9 cellular contexts compared by ENCODE assay signal in genomic region chr16:53099318-53100130, GRCh38. TPM values are rescaled to one million over a fixed set of nuclear protein-coding genes. Genes with fewer than 3 reads are reported as not detected.
A peak's percentile ranks its signal among the peaks of the same experiment; 100 is the strongest.
DNase-seq lines count a peak whose midpoint lies in the region; ATAC-seq, FAIRE-seq and TF ChIP-seq lines count a peak whose summit lies in the region.
"Had no signal": no experiment of that assay in that cellular context is flagged by ENCODE, and none has a peak within 500 bp of the region (broad histone marks: within the 10 kb centered on the region; RNA-seq: fewer than 3 reads in every experiment).

No MANE protein-coding gene starts in this region.

- TF ChIP-seq CTCF in 22Rv1 (IDR thresholded peaks at IDR 0.05) (no peak), activated B cell treated with CpG ODN at 0.5 μM for 24 hours (IDR thresholded peaks at IDR 0.05) (no peak), keratinocyte (optimal IDR thresholded peaks at IDR 0.05 in 1 of 3, IDR thresholded peaks at IDR 0.05 in 1 of 3, conservative IDR thresholded peaks at IDR 0.05 in 1 of 3; ENCODE audit: extremely low read depth in 1 of 3, insufficient read depth in 2 of 3, low read length in 3 of 3) (peak in 1 of 3 experiments; percentile 21)

- H2AFZ ChIP-seq in keratinocyte (ENCODE audit: control insufficient read depth, low read length): peak overlapping the region; percentile 57

- peak overlapping the region; percentile 88 for H3K4me2 ChIP-seq in keratinocyte (ENCODE audit: control insufficient read depth, extremely low read depth, insufficient read depth, low read depth, low read length)

- peaks cover 0 to 4% of the 10 kb centered on the region in 2 experiments for H3K36me3 ChIP-seq in keratinocyte (ENCODE audit: control insufficient read depth in 2 of 2, extremely low read depth in 1 of 2, insufficient read depth in 2 of 2, low read length in 2 of 2)

- H3K79me2 ChIP-seq in keratinocyte (ENCODE audit: control insufficient read depth, insufficient read depth, low read length): peaks cover 22% of the 10 kb centered on the region

- no peaks in the 10 kb centered on the region for H3K27me3 Mint-ChIP-seq in activated B cell treated with CpG ODN at 0.5 μM for 24 hours

- DNase-seq in NCI-H2171 (lab: John Stamatoyannopoulos, UW) (peak; percentile 97), activated B cell treated with CpG ODN at 0.5 μM for 24 hours (peak; percentile 43), cerebellum (ENCODE audit: low spot score) (peak; percentile 75), keratinocyte (ENCODE audit: low read depth, low spot score) (peak; percentile 90)
- DNase-seq in stimulated activated CD4-positive, alpha-beta T cell treated with anti-CD3 and anti-CD28 coated beads, Interleukin-12 subunit alpha, Interleukin-12 subunit beta, amount 100 ng/mL, for 4 hours: peak; percentile 40

- H4K20me1 ChIP-seq in keratinocyte (ENCODE audit: control insufficient read depth, extremely low read depth, insufficient read depth, low read length): no peaks in the 10 kb centered on the region

- H3K27ac ChIP-seq in 22Rv1: peak overlapping the region; percentile 94
- peak overlapping the region; percentile 96 for H3K27ac ChIP-seq in keratinocyte (ENCODE audit: control insufficient read depth, insufficient read depth, low read length)

- H3K4me3 ChIP-seq in keratinocyte (ENCODE audit: control insufficient read depth in 2 of 3, extremely low read depth in 1 of 3, insufficient read depth in 2 of 3, low read depth in 1 of 3, low read length in 3 of 3): peak overlapping the region; percentile 21 to 37 (median 35)

- dilution Hi-C loops in keratinocyte (cut with MboI; ENCODE audit: extremely low pct_ligation_motif_present, low sequenced_read_pairs): no loop called here

- intact Hi-C loops in activated B cell treated with CpG ODN at 0.5 μM for 24 hours (cut with micrococcal nuclease): loop anchor here (1.0 to 2.0 kb wide), 4 partner anchors 15 to 44 kb away; no protein-coding TSS in a partner anchor

- H3K27me3 ChIP-seq in keratinocyte (ENCODE audit: control insufficient read depth, extremely low read depth, insufficient read depth, low read length): no peaks in the 10 kb centered on the region

- H3K4me3 Mint-ChIP-seq in activated B cell treated with CpG ODN at 0.5 μM for 24 hours: peak overlapping the region; percentile 83

- peak overlapping the region; percentile 93 for H3K27ac Mint-ChIP-seq in activated B cell treated with CpG ODN at 0.5 μM for 24 hours

- CTCF ChIA-PET in activated B cell treated with CpG ODN at 0.5 μM for 24 hours (lab: Charles Lee): interaction anchor here (0.7 to 5.1 kb wide), 8 partner anchors 10 to 45 kb away, joined by 3 to 45 read pairs (median 4); partner anchors contain the start of gene CHD9

- H3K36me3 Mint-ChIP-seq in activated B cell treated with CpG ODN at 0.5 μM for 24 hours (ENCODE audit: low read depth): peaks cover 2% of the 10 kb centered on the region

- peaks cover 23% of the 10 kb centered on the region for H3K4me1 ChIP-seq in keratinocyte (ENCODE audit: control insufficient read depth, extremely low read depth, insufficient read depth, low read length)

- peak; percentile 69 for FAIRE-seq in keratinocyte (lab: Jason Lieb, UNC)
- FAIRE-seq: G401.6 had no signal

- no peaks in the 10 kb centered on the region for H3K9me3 ChIP-seq in keratinocyte (ENCODE audit: control insufficient read depth, low read depth, low read length)

- peak overlapping the region; percentile 77 for H3K9ac ChIP-seq in keratinocyte (ENCODE audit: control insufficient read depth, extremely low read depth, insufficient read depth, low read length)

- no peaks in the 10 kb centered on the region for H3K9me3 Mint-ChIP-seq in activated B cell treated with CpG ODN at 0.5 μM for 24 hours

- ATAC-seq in GM18861 (IDR thresholded peaks at IDR 0.05; ENCODE audit: unreplicated experiment): peak; percentile 27
- ATAC-seq in HG03095 (IDR thresholded peaks at IDR 0.05; ENCODE audit: unreplicated experiment): peak; percentile 45
- ATAC-seq in activated B cell treated with CpG ODN at 0.5 μM for 24 hours (ENCODE audit: low read depth): peak; percentile 43

- H3K4me1 Mint-ChIP-seq in activated B cell treated with CpG ODN at 0.5 μM for 24 hours: peaks cover 69% of the 10 kb centered on the region

- no peaks in the 10 kb centered on the region for H3K9me1 ChIP-seq in keratinocyte (ENCODE audit: control insufficient read depth, extremely low read depth, insufficient read depth, low read length)

- POLR2A ChIA-PET in activated B cell treated with CpG ODN at 0.5 μM for 24 hours (lab: Charles Lee): interaction anchor here (0.8 to 3.4 kb wide), 17 partner anchors 9 to 335 kb away, joined by 3 to 30 read pairs (median 4); partner anchors contain the start of genes CHD9 and RBL2

RNA-seq across cellular contexts. Expression of gene CHD9, which starts 44.7 kb away (rescaled TPM):
- total RNA-seq in activated B cell treated with CpG ODN at 0.5 μM for 24 hours (65.0 and 67.4 TPM in 2 replicates), cerebellum (185 TPM)
- polyA plus RNA-seq in keratinocyte: 18.5 to 32.8 TPM (median 24.7 TPM) in 3 replicates
- polyA plus RNA-seq in keratinocyte (2011; ENCODE audit: low read depth): 66.4 TPM
- polyA plus RNA-seq in keratinocyte (2011; cell fraction: cytosol; rRNA removed): 7.3 and 17.0 TPM in 2 replicates
- 40.9 and 55.0 TPM in 2 replicates for polyA plus RNA-seq in keratinocyte (2011; cell fraction: nucleus; rRNA removed)
- polyA plus RNA-seq in keratinocyte (2012; ENCODE audit: low replicate concordance): 13.0 and 14.7 TPM in 2 replicates
- polyA minus RNA-seq in keratinocyte: 10.3 to 146 TPM (median 105 TPM) in 3 replicates
- 11.5 TPM for polyA minus RNA-seq in keratinocyte (2011; cell fraction: cytosol; rRNA and poly(A)+ RNA removed)
- polyA minus RNA-seq in keratinocyte (2011; cell fraction: nucleus; rRNA and poly(A)+ RNA removed): 64.3 and 116 TPM in 2 replicates

RNA-seq across cellular contexts. Expression of gene CHD9NB, which starts 46.8 kb away (rescaled TPM):
- total RNA-seq in activated B cell treated with CpG ODN at 0.5 μM for 24 hours: not detected in 2 replicates
- 0.73 TPM for total RNA-seq in cerebellum
- polyA plus RNA-seq in keratinocyte: 0.53 to 0.89 TPM (median 0.64 TPM) in 3 replicates
- polyA plus RNA-seq in keratinocyte (2011; ENCODE audit: low read depth): 0.21 TPM
- polyA plus RNA-seq in keratinocyte (2011; cell fraction: cytosol; rRNA removed): 0.75 and 0.82 TPM in 2 replicates
- 2.1 TPM in 2 replicates for polyA plus RNA-seq in keratinocyte (2011; cell fraction: nucleus; rRNA removed)
- polyA plus RNA-seq in keratinocyte (2012; ENCODE audit: low replicate concordance): 0.79 and 1.3 TPM in 2 replicates
- 0.73 to 1.8 TPM (median 1.1 TPM) in 3 replicates for polyA minus RNA-seq in keratinocyte
- not detected for polyA minus RNA-seq in keratinocyte (2011; cell fraction: cytosol; rRNA and poly(A)+ RNA removed)
- polyA minus RNA-seq in keratinocyte (2011; cell fraction: nucleus; rRNA and poly(A)+ RNA removed): 0.74 and 1.6 TPM in 2 replicates

Comparison
In these comparisons a context has a peak if more than half of its experiments do, and no peak if none do; other contexts are left out.
1. Peak in every context shown above with its lines: DNase-seq, ATAC-seq, H3K4me3 ChIP-seq and H3K27ac ChIP-seq.
2. DNase-seq: peak in every context shown above with its lines; median percentile 97 in NCI-H2171; 90 in keratinocyte; 75 in cerebellum; 43 in activated B cell treated with CpG ODN at 0.5 μM for 24 hours; 40 in stimulated activated CD4-positive, alpha-beta T cell treated with anti-CD3 and anti-CD28 coated beads, Interleukin-12 subunit alpha, Interleukin-12 subunit beta, amount 100 ng/mL, for 4 hours.